Comparison of ENCODE assay signal across 22 cellular contexts in the genomic region with DNA sequence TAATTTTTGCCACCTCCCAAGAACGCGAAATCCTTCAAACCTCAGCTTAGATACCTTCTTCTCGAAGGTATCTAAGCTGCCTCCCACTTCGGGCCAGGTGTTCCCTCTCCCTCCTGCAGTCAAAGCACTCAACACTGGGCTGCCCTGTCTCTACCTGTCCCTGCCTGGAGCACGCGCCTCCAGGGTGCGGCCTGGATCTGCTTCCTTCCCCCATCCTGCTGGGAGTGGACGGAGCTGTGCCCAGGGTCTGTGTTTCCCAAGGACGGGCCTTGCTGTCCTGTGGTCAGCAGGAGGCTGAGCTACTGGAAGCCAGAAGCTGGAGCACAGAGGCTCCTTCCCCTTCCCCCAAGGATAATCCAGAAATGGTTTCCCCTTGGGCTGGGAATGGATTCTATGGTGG. TPM values are rescaled to one million over a fixed set of nuclear protein-coding genes. Genes with fewer than 3 reads are reported as not detected.
DNase-seq lines count a peak whose midpoint lies in the region; ATAC-seq and TF ChIP-seq lines count a peak whose summit lies in the region.
"Had no signal": no experiment of that assay in that cellular context is flagged by ENCODE, and none has a peak within 500 bp of the region (broad histone marks: within the 10 kb centered on the region; RNA-seq: fewer than 3 reads in every experiment).

No MANE protein-coding gene starts in this region.

- H3K4me3 Mint-ChIP-seq in activated CD4-positive, alpha-beta T cell treated with anti-CD3 and anti-CD28 coated beads, Interleukin-2, amount 10 ng/mL, durations not matched to agents 7 days and 5 days: no peak overlapping the region
- no peak overlapping the region for H3K4me3 Mint-ChIP-seq in neural crest cell
- no peak overlapping the region for H3K4me3 Mint-ChIP-seq in CD4-positive, alpha-beta T cell
- H3K4me3 Mint-ChIP-seq: activated naive CD8-positive, alpha-beta T cell treated with anti-CD3 and anti-CD28 coated beads, Interleukin-2, amount 50 U/mL, for 24 hours; CD14-positive monocyte; naive thymus-derived CD8-positive, alpha-beta T cell; T-helper 1 cell treated with Interleukin-12 subunit alpha and Interleukin-12 subunit beta and Interleukin-4 antibody, amounts not matched to agents 30 μg/mL and 1 μg/mL, for 36 hours had no signal

- no peak for DNase-seq in activated CD4-positive, alpha-beta T cell treated with anti-CD3 and anti-CD28 coated beads, Interleukin-2, amount 10 ng/mL, durations not matched to agents 7 days and 5 days
- DNase-seq in activated CD4-positive, alpha-beta T cell treated with anti-CD3 and anti-CD28 coated beads, Interleukin-2, amount 50 U/mL, for 48 hours: no peak
- DNase-seq in islet precursor cell (peak; percentile 72), neural crest cell (ENCODE audit: low read depth, low spot score) (no peak), NCI-H345 treated with DMSO at 0.1 percent for 48 hours (lab: John Stamatoyannopoulos, UW; ENCODE audit: unreplicated experiment) (no peak), head of caudate nucleus (no peak)
- DNase-seq in CD4-positive, alpha-beta T cell: no peak
- DNase-seq: activated gamma-delta T cell; activated naive CD8-positive, alpha-beta T cell treated with anti-CD3 and anti-CD28 coated beads, Interleukin-2, amount 50 U/mL, for 24 hours; activated T-cell treated with anti-CD3 and anti-CD28 coated beads, Interleukin-2, amount 50 U/mL, for 1 hour; effector CD8-positive, alpha-beta T cell; heart right ventricle; IMR-90; left cardiac atrium; naive thymus-derived CD8-positive, alpha-beta T cell; ovary; SK-N-SH; stimulated activated CD4-positive, alpha-beta T cell treated with anti-CD3 and anti-CD28 coated beads, Interleukin-2, amount 100 ng/mL, for 48 hours had no signal

- H3K27me3 Mint-ChIP-seq in activated CD4-positive, alpha-beta T cell treated with anti-CD3 and anti-CD28 coated beads, Interleukin-2, amount 10 ng/mL, durations not matched to agents 7 days and 5 days: no peaks in the 10 kb centered on the region
- no peaks in the 10 kb centered on the region for H3K27me3 Mint-ChIP-seq in neural crest cell (ENCODE audit: low read depth)
- H3K27me3 Mint-ChIP-seq in CD4-positive, alpha-beta T cell: no peaks in the 10 kb centered on the region
- H3K27me3 Mint-ChIP-seq: activated naive CD8-positive, alpha-beta T cell treated with anti-CD3 and anti-CD28 coated beads, Interleukin-2, amount 50 U/mL, for 24 hours; naive thymus-derived CD8-positive, alpha-beta T cell had no signal

- no peaks in the 10 kb centered on the region for H3K4me1 Mint-ChIP-seq in activated CD4-positive, alpha-beta T cell treated with anti-CD3 and anti-CD28 coated beads, Interleukin-2, amount 10 ng/mL, durations not matched to agents 7 days and 5 days
- H3K4me1 Mint-ChIP-seq in neural crest cell: peaks cover 6% of the 10 kb centered on the region
- no peaks in the 10 kb centered on the region for H3K4me1 Mint-ChIP-seq in CD4-positive, alpha-beta T cell (ENCODE audit: low read depth)
- H3K4me1 Mint-ChIP-seq: activated naive CD8-positive, alpha-beta T cell treated with anti-CD3 and anti-CD28 coated beads, Interleukin-2, amount 50 U/mL, for 24 hours had no signal

- POLR2A ChIA-PET in activated CD4-positive, alpha-beta T cell treated with anti-CD3 and anti-CD28 coated beads, Interleukin-2, amount 10 ng/mL, durations not matched to agents 7 days and 5 days (lab: Charles Lee): no interaction called here
- POLR2A ChIA-PET in CD4-positive, alpha-beta T cell (lab: Charles Lee): no interaction called here

- H3K27ac Mint-ChIP-seq in activated CD4-positive, alpha-beta T cell treated with anti-CD3 and anti-CD28 coated beads, Interleukin-2, amount 10 ng/mL, durations not matched to agents 7 days and 5 days: peak overlapping the region; percentile 57
- H3K27ac Mint-ChIP-seq in neural crest cell (ENCODE audit: unreplicated experiment): peak overlapping the region; percentile 75
- no peak overlapping the region for H3K27ac Mint-ChIP-seq in CD4-positive, alpha-beta T cell
- H3K27ac Mint-ChIP-seq: activated naive CD8-positive, alpha-beta T cell treated with anti-CD3 and anti-CD28 coated beads, Interleukin-2, amount 50 U/mL, for 24 hours; naive thymus-derived CD8-positive, alpha-beta T cell; T-helper 1 cell treated with Interleukin-12 subunit alpha and Interleukin-12 subunit beta and Interleukin-4 antibody, amounts not matched to agents 30 μg/mL and 1 μg/mL, for 36 hours had no signal

- no peaks in the 10 kb centered on the region for H3K27me3 ChIP-seq in CD4-positive, alpha-beta T cell (ENCODE audit: control insufficient read depth, insufficient read depth, low read length)
- H3K27me3 ChIP-seq: heart right ventricle, ovary had no signal

- H3K36me3 Mint-ChIP-seq in activated CD4-positive, alpha-beta T cell treated with anti-CD3 and anti-CD28 coated beads, Interleukin-2, amount 10 ng/mL, durations not matched to agents 7 days and 5 days (ENCODE audit: low read depth): no peaks in the 10 kb centered on the region
- no peaks in the 10 kb centered on the region for H3K36me3 Mint-ChIP-seq in neural crest cell (ENCODE audit: low read depth)
- H3K36me3 Mint-ChIP-seq in CD4-positive, alpha-beta T cell (ENCODE audit: low read depth): no peaks in the 10 kb centered on the region
- H3K36me3 Mint-ChIP-seq: CD14-positive monocyte had no signal

- CTCF ChIA-PET in activated CD4-positive, alpha-beta T cell treated with anti-CD3 and anti-CD28 coated beads, Interleukin-2, amount 10 ng/mL, durations not matched to agents 7 days and 5 days (lab: Charles Lee): interaction anchor here (1.2 to 1.6 kb wide), 3 partner anchors 11 to 63 kb away, joined by 3 to 4 read pairs (median 3); a partner anchor contains a TSS
- CTCF ChIA-PET in CD4-positive, alpha-beta T cell (lab: Charles Lee): interaction anchor here (0.7 to 1.3 kb wide), 2 partner anchors 24 to 155 kb away, joined by 3 to 4 read pairs; no protein-coding TSS in a partner anchor

- no peak overlapping the region for H3K27ac ChIP-seq in CD4-positive, alpha-beta T cell (ENCODE audit: low read depth, low read length)
- H3K27ac ChIP-seq: 22Rv1, heart right ventricle, ovary had no signal

- TF ChIP-seq CTCF in neural crest cell (conservative IDR thresholded peaks at IDR 0.05): no peak
- TF ChIP-seq CTCF in CD4-positive, alpha-beta T cell (IDR thresholded peaks at IDR 0.05): no peak

- ATAC-seq in CD4-positive, alpha-beta T cell (ENCODE audit: poor library complexity): no peak
- ATAC-seq in HG02981 (IDR thresholded peaks at IDR 0.05; ENCODE audit: unreplicated experiment): no peak
- ATAC-seq: activated naive CD8-positive, alpha-beta T cell treated with anti-CD3 and anti-CD28 coated beads, Interleukin-2, amount 50 U/mL, for 24 hours; heart right ventricle; left cardiac atrium; naive thymus-derived CD8-positive, alpha-beta T cell had no signal

- no peaks in the 10 kb centered on the region for H3K9me3 Mint-ChIP-seq in activated CD4-positive, alpha-beta T cell treated with anti-CD3 and anti-CD28 coated beads, Interleukin-2, amount 10 ng/mL, durations not matched to agents 7 days and 5 days
- no peaks in the 10 kb centered on the region for H3K9me3 Mint-ChIP-seq in neural crest cell
- H3K9me3 Mint-ChIP-seq in CD4-positive, alpha-beta T cell: no peaks in the 10 kb centered on the region
- H3K9me3 Mint-ChIP-seq: activated naive CD8-positive, alpha-beta T cell treated with anti-CD3 and anti-CD28 coated beads, Interleukin-2, amount 50 U/mL, for 24 hours; naive thymus-derived CD8-positive, alpha-beta T cell; T-helper 1 cell treated with Interleukin-12 subunit alpha and Interleukin-12 subunit beta and Interleukin-4 antibody, amounts not matched to agents 30 μg/mL and 1 μg/mL, for 36 hours had no signal

- intact Hi-C loops in CD4-positive, alpha-beta T cell (cut with DNase I, micrococcal nuclease): no loop called here
- intact Hi-C loops in head of caudate nucleus (cut with DNase I): no loop called here

- no peaks in the 10 kb centered on the region for H3K9me3 ChIP-seq in CD4-positive, alpha-beta T cell (ENCODE audit: control insufficient read depth, low read length)
- H3K9me3 ChIP-seq: heart right ventricle, ovary, SK-N-SH had no signal

RNA-seq across cellular contexts. Expression of a gene that starts 16.7 kb away (rescaled TPM):
- total RNA-seq in activated CD4-positive, alpha-beta T cell treated with anti-CD3 and anti-CD28 coated beads, Interleukin-2, amount 10 ng/mL, durations not matched to agents 7 days and 5 days: 10 to 100 TPM; 17.8 to 24.2 TPM
- total RNA-seq in neural crest cell: 3.4 and 4.3 TPM in 2 replicates
- total RNA-seq in CD4-positive, alpha-beta T cell: 10 to 100 TPM; 31.2 to 34.2 TPM

RNA-seq across cellular contexts. Expression of a gene that starts 25.9 kb away (rescaled TPM):
- 10 to 100 TPM; 48.8 to 59.2 TPM for total RNA-seq in activated CD4-positive, alpha-beta T cell treated with anti-CD3 and anti-CD28 coated beads, Interleukin-2, amount 10 ng/mL, durations not matched to agents 7 days and 5 days
- total RNA-seq in neural crest cell: 48.1 and 49.0 TPM in 2 replicates
- 10 to 100 TPM; 73.3 to 78.7 TPM for total RNA-seq in CD4-positive, alpha-beta T cell

RNA-seq across cellular contexts. Expression of a gene that starts 26.8 kb away (rescaled TPM):
- total RNA-seq in activated CD4-positive, alpha-beta T cell treated with anti-CD3 and anti-CD28 coated beads, Interleukin-2, amount 10 ng/mL, durations not matched to agents 7 days and 5 days: 1 to 10 TPM in 1 of 2 experiments, under 1 TPM in 1; 0.47 to 1.1 TPM
- total RNA-seq in neural crest cell: 42.3 and 44.5 TPM in 2 replicates
- total RNA-seq in CD4-positive, alpha-beta T cell: under 1 TPM; 0.17 to 0.25 TPM

RNA-seq across cellular contexts. Expression of a gene that starts 45.4 kb away (rescaled TPM):
- 10 to 100 TPM; 11.0 to 13.4 TPM for total RNA-seq in activated CD4-positive, alpha-beta T cell treated with anti-CD3 and anti-CD28 coated beads, Interleukin-2, amount 10 ng/mL, durations not matched to agents 7 days and 5 days
- total RNA-seq in neural crest cell: 23.3 and 23.7 TPM in 2 replicates
- 100 to 1,000 TPM; 202 to 209 TPM for total RNA-seq in CD4-positive, alpha-beta T cell

Comparison
In these comparisons a context has a peak if more than half of its experiments do, and no peak if none do; other contexts are left out.
1. RNA of a gene that starts 26.8 kb away (total RNA-seq): 42.3 to 44.5 TPM in neural crest cell; 0.47 to 1.1 TPM in activated CD4-positive, alpha-beta T cell treated with anti-CD3 and anti-CD28 coated beads, Interleukin-2, amount 10 ng/mL, durations not matched to agents 7 days and 5 days and 0.17 to 0.25 TPM in CD4-positive, alpha-beta T cell; every median in the first group is over 10 times any median in the second.